ENCODE assay signal across 14 cellular contexts in the genomic region with DNA sequence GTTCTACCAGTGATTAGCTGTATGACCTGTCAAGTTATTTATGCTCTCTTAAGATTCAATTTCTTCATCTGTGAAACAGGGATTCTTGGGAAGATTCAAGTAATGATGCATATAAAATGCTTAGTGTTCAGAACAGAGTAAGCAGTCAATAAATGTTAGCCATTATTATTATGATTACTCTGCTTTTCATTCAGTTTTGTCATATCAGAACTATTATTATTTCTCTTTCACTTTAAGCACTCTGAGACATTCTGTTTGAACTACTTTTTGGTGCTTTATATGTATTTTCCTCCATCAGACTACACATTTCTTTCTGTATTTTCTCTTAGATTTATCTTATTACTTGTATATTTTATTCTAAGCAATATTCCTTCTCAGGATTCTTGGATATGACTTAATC.
A peak's percentile ranks its signal among the peaks of the same experiment; 100 is the strongest.
DNase-seq lines count a peak whose midpoint lies in the region; ATAC-seq and FAIRE-seq lines count a peak whose summit lies in the region.
"Had no signal": no experiment of that assay in that cellular context is flagged by ENCODE, and none has a peak within 500 bp of the region (broad histone marks: within the 10 kb centered on the region; RNA-seq: fewer than 3 reads in every experiment).

No MANE protein-coding gene starts in this region.

- H3K4me1 ChIP-seq in CD4-positive, CD25-positive, alpha-beta regulatory T cell (ENCODE audit: control insufficient read depth, insufficient read depth, low read length, poor library complexity, severe bottlenecking), result no peaks in the 10 kb centered on the region
- H3K4me1 ChIP-seq in right cardiac atrium (ENCODE audit: control insufficient read depth, insufficient read depth, low read length), result no peaks in the 10 kb centered on the region

- peaks cover 0 to 2% (median 0%) of the 10 kb centered on the region in 7 donors for H3K9me3 Mint-ChIP-seq in CD4-positive, CD25-positive, alpha-beta regulatory T cell

- peak overlapping the region in 1 of 3 donors; percentile 6 for H3K27ac Mint-ChIP-seq in CD4-positive, CD25-positive, alpha-beta regulatory T cell

- H3K4me1 Mint-ChIP-seq in CD4-positive, CD25-positive, alpha-beta regulatory T cell, result peaks cover 7 to 16% (median 8%) of the 10 kb centered on the region in 4 donors

- no peak for ATAC-seq in CD4-positive, CD25-positive, alpha-beta regulatory T cell (ENCODE audit: low read depth in 2 of 2)
- peak; percentile 30 for ATAC-seq in GM18909 (IDR thresholded peaks at IDR 0.05; ENCODE audit: poor library complexity, unreplicated experiment)
- ATAC-seq in HG02623 (IDR thresholded peaks at IDR 0.05; ENCODE audit: unreplicated experiment), result peak; percentile 14
- peak; percentile 13 for ATAC-seq in HG03442 (IDR thresholded peaks at IDR 0.05; ENCODE audit: unreplicated experiment)
- no peak for ATAC-seq in right cardiac atrium
- ATAC-seq: esophagus mucosa had no signal

- FAIRE-seq in frontal cortex (lab: Jason Lieb, UNC), result no peak

- H3K27ac ChIP-seq in CD4-positive, CD25-positive, alpha-beta regulatory T cell (ENCODE audit: insufficient read depth, low read length, poor library complexity, severe bottlenecking), result no peak overlapping the region
- H3K27ac ChIP-seq in right cardiac atrium (ENCODE audit: low read length), result no peak overlapping the region
- H3K27ac ChIP-seq: ovary, SK-N-MC had no signal

- H3K9me3 ChIP-seq in CD4-positive, CD25-positive, alpha-beta regulatory T cell (ENCODE audit: control insufficient read depth in 2 of 2, low read length in 2 of 2), result no peaks in the 10 kb centered on the region
- no peaks in the 10 kb centered on the region for H3K9me3 ChIP-seq in right cardiac atrium (ENCODE audit: control insufficient read depth, low read length)
- H3K9me3 ChIP-seq: ovary had no signal

- peaks cover 19% of the 10 kb centered on the region for H3K27me3 Mint-ChIP-seq in CD4-positive, CD25-positive, alpha-beta regulatory T cell

- peak in 1 of 3 donors; percentile 7 for DNase-seq in CD4-positive, CD25-positive, alpha-beta regulatory T cell
- DNase-seq in frontal cortex (ENCODE audit: low spot score in 2 of 2), result no peak
- no peak for DNase-seq in right cardiac atrium
- no peak for DNase-seq in NCI-H345 (lab: John Stamatoyannopoulos, UW)
- DNase-seq in SKM-1 treated with dmso at 0.1 percent for 144 hours (lab: John Stamatoyannopoulos, UW; ENCODE audit: unreplicated experiment), result no peak
- DNase-seq: activated naive CD4-positive, alpha-beta T cell treated with anti-CD3 and anti-CD28 coated beads, Interleukin-2, amount 50 U/mL, for 16 hours; mesenchymal stem cell; NCI-H2081 treated with DMSO at 0.1 percent for 48 hours; ovary had no signal

- peak overlapping the region in 2 of 4 donors; percentile 64 to 83 for H3K4me3 Mint-ChIP-seq in CD4-positive, CD25-positive, alpha-beta regulatory T cell

- H3K27me3 ChIP-seq in CD4-positive, CD25-positive, alpha-beta regulatory T cell (ENCODE audit: control insufficient read depth, insufficient read depth, low read length), result peaks cover 7% of the 10 kb centered on the region
- H3K27me3 ChIP-seq in right cardiac atrium (ENCODE audit: control insufficient read depth, insufficient read depth), result no peaks in the 10 kb centered on the region
- H3K27me3 ChIP-seq: ovary had no signal

- no peaks in the 10 kb centered on the region for H3K36me3 ChIP-seq in CD4-positive, CD25-positive, alpha-beta regulatory T cell (ENCODE audit: control insufficient read depth, insufficient read depth, low read length)
- H3K36me3 ChIP-seq: ovary had no signal

- no peaks in the 10 kb centered on the region for H3K36me3 Mint-ChIP-seq in CD4-positive, CD25-positive, alpha-beta regulatory T cell

- intact Hi-C loops in right cardiac atrium (cut with DNase I), result loop anchor here in 2 of 4 donors (10.0 kb wide), 1 partner anchor 414 kb away; no protein-coding TSS in a partner anchor

- H3K4me3 ChIP-seq in CD4-positive, CD25-positive, alpha-beta regulatory T cell (ENCODE audit: low read depth, low read length), result peak overlapping the region; percentile 68
- no peak overlapping the region for H3K4me3 ChIP-seq in right cardiac atrium (ENCODE audit: low read length)
- H3K4me3 ChIP-seq: ovary, SK-N-MC had no signal

Comparison
In these comparisons a context has a peak if more than half of its experiments do, and no peak if none do; other contexts are left out.
1. ATAC-seq: peak in GM18909 (single experiment), HG02623 (single experiment) and HG03442 (single experiment); none in CD4-positive, CD25-positive, alpha-beta regulatory T cell (0 of 2) and right cardiac atrium (0 of 2).